Comparison of ENCODE assay signal across 25 cellular contexts in genomic region chr2:37228788-37229187, GRCh38. TPM values are rescaled to one million over a fixed set of nuclear protein-coding genes. Genes with fewer than 3 reads are reported as not detected.
A peak's percentile ranks its signal among the peaks of the same experiment; 100 is the strongest.
DNase-seq lines count a peak whose midpoint lies in the region; ATAC-seq, FAIRE-seq and TF ChIP-seq lines count a peak whose summit lies in the region.
"Had no signal": no experiment of that assay in that cellular context is flagged by ENCODE, and none has a peak within 500 bp of the region (broad histone marks: within the 10 kb centered on the region; RNA-seq: fewer than 3 reads in every experiment).

No MANE protein-coding gene starts in this region.

- ATAC-seq in HepG2 (no peak), right lobe of liver (no peak), K562 (no peak), GM19351 (IDR thresholded peaks at IDR 0.05; ENCODE audit: unreplicated experiment) (no peak), GM18909 (IDR thresholded peaks at IDR 0.05; ENCODE audit: poor library complexity, unreplicated experiment) (no peak)
- ATAC-seq: CD8-positive, alpha-beta T cell; SK-N-SH treated with all-trans-retinoic acid at 6 μM for 48 hours had no signal

- POLR2A ChIA-PET in HepG2 (lab: Yijun Ruan, JAX), result no interaction called here
- POLR2A ChIA-PET in K562 (lab: Yijun Ruan, JAX), result no interaction called here

- peaks cover 2% of the 10 kb centered on the region for H3K9me1 ChIP-seq in K562 (ENCODE audit: control insufficient read depth, insufficient read depth, low read length)

- H2AFZ ChIP-seq in HepG2 (ENCODE audit: low read length) (no peak overlapping the region), K562 (ENCODE audit: low read depth, low read length) (no peak overlapping the region)
- H2AFZ ChIP-seq: GM23248 had no signal

- TF ChIP-seq RAD21 in HepG2 (CRISPR knock-in tag; IDR thresholded peaks at IDR 0.05) (no peak), K562 (CRISPR knock-in tag; conservative IDR thresholded peaks at IDR 0.05 in 1 of 2, IDR thresholded peaks at IDR 0.05 in 1 of 2) (no peak)

- no TSS peak for BruUV-seq in HepG2 (replicated peaks; lab: Mats Ljungman, UMichigan)
- BruUV-seq in K562 (replicated peaks; lab: Mats Ljungman, UMichigan), result no TSS peak

- H3K36me3 ChIP-seq in HepG2 (replicated peaks in 1 of 2; ENCODE audit: control insufficient read depth in 1 of 2, insufficient read depth in 2 of 2, low read length in 2 of 2), result peaks cover 6 to 25% of the 10 kb centered on the region in 2 experiments
- H3K36me3 ChIP-seq in right lobe of liver, result peaks cover 0 to 18% (median 5%) of the 10 kb centered on the region in 4 donors
- peaks cover 48% of the 10 kb centered on the region for H3K36me3 ChIP-seq in MG63
- H3K36me3 ChIP-seq in K562 (ENCODE audit: control insufficient read depth, insufficient read depth, low read length), result peaks cover 52% of the 10 kb centered on the region
- peaks cover 0 to 26% (median 0%) of the 10 kb centered on the region in 3 donors for H3K36me3 ChIP-seq in Peyer's patch

- CTCF ChIA-PET in HepG2 (lab: Yijun Ruan, JAX; ENCODE audit: low intra/inter-chr PET ratio, low total read pairs), result no interaction called here
- CTCF ChIA-PET in K562 (lab: Yijun Ruan, JAX; ENCODE audit: low intra/inter-chr PET ratio), result no interaction called here

- TF ChIP-seq CTCF in HepG2 (CRISPR knock-in tag; IDR thresholded peaks at IDR 0.05) (no peak), right lobe of liver (IDR thresholded peaks at IDR 0.05) (no peak), K562 (IDR thresholded peaks at IDR 0.05 in 2 of 3, conservative IDR thresholded peaks at IDR 0.05 in 1 of 3; ENCODE audit: insufficient read depth in 2 of 3, low read depth in 1 of 3, low read length in 3 of 3) (no peak), Peyer's patch (IDR thresholded peaks at IDR 0.05) (no peak)

- H3K4me3 ChIP-seq in HepG2 (replicated peaks in 1 of 3; ENCODE audit: insufficient read depth in 1 of 3, low read depth in 2 of 3, low read length in 3 of 3) (peak overlapping the region in 1 of 3 experiments; percentile 95; a peak in 2 of 6 replicates), right lobe of liver (no peak overlapping the region), MG63 (peak overlapping the region; percentile 75; the same call in 1 of the 2 replicates), K562 (no peak overlapping the region), Peyer's patch (no peak overlapping the region)

- 95% methylated on average over 3 of the region's 3 CpGs for WGBS in HepG2 (ENCODE audit: low lambda C conversion rate)
- WGBS in right lobe of liver (ENCODE audit: insufficient coverage, low coverage, low lambda C conversion rate, missing lambda C conversion rate), result 95% methylated on average over 3 of the region's 3 CpGs
- 93% methylated on average over 3 of the region's 3 CpGs for WGBS in K562 (ENCODE audit: insufficient coverage, low coverage, missing lambda C conversion rate)

- in situ Hi-C loops in HepG2 (cut with HindIII; ENCODE audit: extremely low pct_ligation_motif_present, low pct_unique_long_range_greater_than_20kb) (loop anchor here (5.0 kb wide), 1 partner anchor 71 kb away; the partner anchor contains the start of gene EIF2AK2), K562 (cut with MboI) (no loop called here)

- H3K4me1 ChIP-seq in HepG2 (ENCODE audit: insufficient read depth, low read length) (peaks cover 70% of the 10 kb centered on the region), right lobe of liver (peaks cover 0 to 18% (median 5%) of the 10 kb centered on the region in 4 donors), K562 (replicated peaks in 1 of 2; ENCODE audit: control insufficient read depth in 2 of 2, insufficient read depth in 2 of 2, low read length in 2 of 2) (peaks cover 7 to 19% of the 10 kb centered on the region in 2 experiments; a peak in 4 of 5 replicates), Peyer's patch (peaks cover 3 to 32% (median 8%) of the 10 kb centered on the region in 4 donors)

- no peaks in the 10 kb centered on the region; a peak in 1 of 5 replicates for H3K27me3 ChIP-seq in HepG2 (ENCODE audit: control insufficient read depth in 1 of 2, insufficient read depth in 2 of 2, low read length in 2 of 2)
- H3K27me3 ChIP-seq in right lobe of liver, result no peaks in the 10 kb centered on the region
- no peaks in the 10 kb centered on the region for H3K27me3 ChIP-seq in MG63
- H3K27me3 ChIP-seq in K562 (ENCODE audit: control insufficient read depth in 2 of 2, insufficient read depth in 2 of 2, low read length in 2 of 2), result no peaks in the 10 kb centered on the region
- H3K27me3 ChIP-seq in Peyer's patch, result no peaks in the 10 kb centered on the region
- H3K27me3 ChIP-seq: BLaER1 had no signal

- H3K4me2 ChIP-seq in HepG2 (ENCODE audit: low read depth, low read length) (peak overlapping the region; percentile 88; the same call in 1 of the 2 replicates), K562 (ENCODE audit: insufficient read depth, low read length) (no peak overlapping the region)

- TF ChIP-seq POLR2A in HepG2 (IDR thresholded peaks at IDR 0.05; ENCODE audit: insufficient read depth in 1 of 2, low read depth in 2 of 2, low read length in 2 of 2) (no peak), right lobe of liver (IDR thresholded peaks at IDR 0.05) (no peak), K562 (conservative IDR thresholded peaks at IDR 0.05) (no peak), Peyer's patch (IDR thresholded peaks at IDR 0.05) (no peak)

- H3K27ac ChIP-seq in HepG2 (ENCODE audit: extremely low read length, insufficient read depth, low read length) (no peak overlapping the region), right lobe of liver (no peak overlapping the region), K562 (ENCODE audit: extremely low read depth, low read depth, low read length) (no peak overlapping the region), Peyer's patch (no peak overlapping the region)
- H3K27ac ChIP-seq: BLaER1, GM23248, RWPE1 had no signal

- H4K20me1 ChIP-seq in HepG2 (ENCODE audit: insufficient read depth, low read length), result peaks cover 22% of the 10 kb centered on the region
- peaks cover 10% of the 10 kb centered on the region; the same call in 1 of the 2 replicates for H4K20me1 ChIP-seq in K562 (replicated peaks; ENCODE audit: control insufficient read depth, insufficient read depth, low read length)

- intact Hi-C loops in HepG2 (cut with micrococcal nuclease; ENCODE audit: unreplicated experiment), result no loop called here
- intact Hi-C loops in right lobe of liver (cut with DNase I), result no loop called here
- intact Hi-C loops in K562 (cut with micrococcal nuclease), result no loop called here

- TF ChIP-seq EP300 in HepG2 (IDR thresholded peaks at IDR 0.05; ENCODE audit: low read depth in 2 of 2, low read length in 2 of 2) (no peak), HepG2 (CRISPR knock-in tag; IDR thresholded peaks at IDR 0.05; ENCODE audit: borderline replicate concordance) (no peak), K562 (IDR thresholded peaks at IDR 0.05; ENCODE audit: low read length) (no peak)

- FAIRE-seq in HepG2 (lab: Jason Lieb, UNC), result no peak
- FAIRE-seq in K562 (lab: Jason Lieb, UNC), result no peak
- FAIRE-seq: A204.1, GM19239 had no signal

- H3K9me3 ChIP-seq in HepG2 (ENCODE audit: low read length), result no peaks in the 10 kb centered on the region
- H3K9me3 ChIP-seq in right lobe of liver, result no peaks in the 10 kb centered on the region
- no peaks in the 10 kb centered on the region for H3K9me3 ChIP-seq in MG63
- H3K9me3 ChIP-seq in K562 (replicated peaks; ENCODE audit: control insufficient read depth, insufficient read depth, low read depth, low read length), result no peaks in the 10 kb centered on the region
- H3K9me3 ChIP-seq in Peyer's patch, result no peaks in the 10 kb centered on the region
- H3K9me3 ChIP-seq: BLaER1 had no signal

- DNase-seq in HepG2 (ENCODE audit: low spot score) (no peak), right lobe of liver (no peak), MG63 (no peak), K562 (ENCODE audit: extremely low read depth in 1 of 4, low spot score in 3 of 4) (no peak), Peyer's patch (no peak)
- DNase-seq: CD8-positive, alpha-beta T cell; DMS79; GM23248; MV-4-11; NCI-H1417; NCI-H187; NCI-H2227 treated with DMSO at 0.1 percent for 48 hours; NCI-H510A treated with DMSO at 0.1 percent for 48 hours; NCI-H774; SIG-M5; T-helper 1 cell had no signal

- peaks cover 92% of the 10 kb centered on the region for H3K79me2 ChIP-seq in HepG2 (ENCODE audit: insufficient read depth, low read length)
- peaks cover 92% of the 10 kb centered on the region for H3K79me2 ChIP-seq in K562 (ENCODE audit: control insufficient read depth, insufficient read depth, low read length)

- H3K9ac ChIP-seq in HepG2 (ENCODE audit: insufficient read depth, low read depth, low read length) (no peak overlapping the region), K562 (ENCODE audit: insufficient read depth in 1 of 2, low read depth in 2 of 2, low read length in 2 of 2) (no peak overlapping the region)

RNA-seq across cellular contexts. Expression of gene CEBPZ, which starts 2.6 kb away (rescaled TPM):
- total RNA-seq in HepG2 (2016; rRNA removed; fragmentation: Illumina TruSeq; extraction: Trizol), result 117 and 182 TPM in 2 replicates
- 8.5 and 11.8 TPM in 2 replicates for total RNA-seq in HepG2 (2016; cell fraction: cytosol; rRNA removed; fragmentation: Illumina TruSeq; extraction: Trizol; ENCODE audit: low read depth)
- total RNA-seq in HepG2 (2016; cell fraction: insoluble cytoplasmic fraction; rRNA removed; fragmentation: Illumina TruSeq; extraction: Trizol), result 114 and 185 TPM in 2 replicates
- 25.5 and 32.8 TPM in 2 replicates for total RNA-seq in HepG2 (2016; cell fraction: membrane; rRNA removed; fragmentation: Illumina TruSeq; extraction: Trizol)
- 68.6 and 73.2 TPM in 2 replicates for total RNA-seq in HepG2 (2016; cell fraction: nucleus; rRNA removed; fragmentation: Illumina TruSeq; extraction: Trizol)
- polyA plus RNA-seq in HepG2 (2011; rRNA removed), result 10.7 and 14.4 TPM in 2 replicates
- polyA plus RNA-seq in HepG2 (2011; cell fraction: cytosol; rRNA removed), result 4.0 and 7.7 TPM in 2 replicates
- polyA plus RNA-seq in HepG2 (2011; cell fraction: nucleus; rRNA removed), result 7.1 and 10.6 TPM in 2 replicates
- polyA plus RNA-seq in HepG2 (2012), result 44.5 and 58.7 TPM in 2 replicates
- 4.6 and 4.7 TPM in 2 replicates for polyA plus RNA-seq in HepG2 (2016; cell fraction: cytosol; fragmentation: Illumina TruSeq; extraction: Trizol; ENCODE audit: low read depth)
- polyA plus RNA-seq in HepG2 (2016; cell fraction: insoluble cytoplasmic fraction; fragmentation: Illumina TruSeq; extraction: Trizol; ENCODE audit: low read depth), result 124 and 132 TPM in 2 replicates
- polyA plus RNA-seq in HepG2 (2016; cell fraction: membrane; fragmentation: Illumina TruSeq; extraction: Trizol; ENCODE audit: low read depth), result 10.1 and 10.4 TPM in 2 replicates
- polyA plus RNA-seq in HepG2 (2016; cell fraction: nucleus; fragmentation: Illumina TruSeq; extraction: Trizol; ENCODE audit: insufficient read depth, low read depth), result 77.9 and 78.7 TPM in 2 replicates
- 8.7 and 17.2 TPM in 2 replicates for polyA minus RNA-seq in HepG2 (2011; rRNA and poly(A)+ RNA removed; ENCODE audit: low replicate concordance)
- polyA minus RNA-seq in HepG2 (2011; cell fraction: cytosol; rRNA and poly(A)+ RNA removed), result 17.0 and 22.0 TPM in 2 replicates
- polyA minus RNA-seq in HepG2 (2011; cell fraction: nucleus; rRNA and poly(A)+ RNA removed), result 54.3 and 66.8 TPM in 2 replicates
- total RNA-seq in right lobe of liver, result 10 to 100 TPM; 13.3 to 29.3 (median 20.0) TPM
- total RNA-seq in MG63 (2014; rRNA removed; shearing (Covaris generic); ENCODE audit: low replicate concordance), result 35.0 and 47.0 TPM in 2 replicates
- 13.4 and 61.1 TPM in 2 replicates for total RNA-seq in K562 (2011; cell fraction: chromatin; rRNA removed; ENCODE audit: low replicate concordance)
- total RNA-seq in K562 (2011; cell fraction: nucleolus; rRNA removed), result 8.3 and 12.1 TPM in 2 replicates
- 13.3 and 14.9 TPM in 2 replicates for total RNA-seq in K562 (2011; cell fraction: nucleoplasm; rRNA removed)
- total RNA-seq in K562 (2014; rRNA removed), result 63.5 and 77.1 TPM in 2 replicates
- 160 and 192 TPM in 2 replicates for total RNA-seq in K562 (2014; rRNA removed; fragmentation: Illumina TruSeq; extraction: Trizol)
- total RNA-seq in K562 (2015; rRNA removed; fragmentation: Illumina TruSeq; extraction: Trizol), result 111 and 118 TPM in 2 replicates
- total RNA-seq in K562 (2021), result 84.9 and 91.4 TPM in 2 replicates
- 30.2 and 49.7 TPM in 2 replicates for polyA plus RNA-seq in K562 (2011; rRNA removed)
- polyA plus RNA-seq in K562 (2011; cell fraction: cytosol; rRNA removed), result 4.9 and 10.4 TPM in 2 replicates
- 11.9 and 15.1 TPM in 2 replicates for polyA plus RNA-seq in K562 (2011; cell fraction: nucleus; rRNA removed)
- 34.5 and 67.0 TPM in 2 replicates for polyA plus RNA-seq in K562 (2012)
- 74.8 and 82.8 TPM in 2 replicates for polyA plus RNA-seq in K562 (2014; fragmentation: Illumina TruSeq; extraction: Trizol)
- polyA plus RNA-seq in K562 (2014; fragmentation: Nextera tagmentation; extraction: Ambion mirVana), result 100 to 1,000 TPM in 1 of 2 experiments, 10 to 100 TPM in 1; 56.5 to 102 TPM
- 63.3 and 68.1 TPM in 2 replicates for polyA plus RNA-seq in K562 (2014; rRNA removed)
- 84.8 and 89.3 TPM in 2 replicates for polyA minus RNA-seq in K562 (2011; rRNA and poly(A)+ RNA removed)
- 21.9 and 29.8 TPM in 2 replicates for polyA minus RNA-seq in K562 (2011; cell fraction: cytosol; rRNA and poly(A)+ RNA removed)
- 25.4 and 50.1 TPM in 2 replicates for polyA minus RNA-seq in K562 (2011; cell fraction: nucleus; rRNA and poly(A)+ RNA removed)
- total RNA-seq in Peyer's patch, result 100 to 1,000 TPM in 1 of 4 donors, 10 to 100 TPM in 3; 21.0 to 104 (median 32.1) TPM

RNA-seq across cellular contexts. Expression of gene NDUFAF7, which starts 2.7 kb away (rescaled TPM):
- total RNA-seq in HepG2 (2016; rRNA removed; fragmentation: Illumina TruSeq; extraction: Trizol) (39.4 and 40.8 TPM in 2 replicates), right lobe of liver (10 to 100 TPM in 3 of 6 experiments, 1 to 10 TPM in 3; 7.5 to 12.5 (median 10.1) TPM), K562 (2014; rRNA removed) (12.9 and 14.9 TPM in 2 replicates), K562 (2014; rRNA removed; fragmentation: Illumina TruSeq; extraction: Trizol) (29.3 and 31.5 TPM in 2 replicates), K562 (2015; rRNA removed; fragmentation: Illumina TruSeq; extraction: Trizol) (23.4 and 23.9 TPM in 2 replicates), K562 (2021) (20.7 and 23.4 TPM in 2 replicates), Peyer's patch (10 to 100 TPM; 16.8 to 39.6 (median 22.0) TPM)
- total RNA-seq in HepG2 (2016; cell fraction: cytosol; rRNA removed; fragmentation: Illumina TruSeq; extraction: Trizol; ENCODE audit: low read depth), result 7.1 and 7.6 TPM in 2 replicates
- 39.2 and 41.9 TPM in 2 replicates for total RNA-seq in HepG2 (2016; cell fraction: insoluble cytoplasmic fraction; rRNA removed; fragmentation: Illumina TruSeq; extraction: Trizol)
- 9.7 and 11.3 TPM in 2 replicates for total RNA-seq in HepG2 (2016; cell fraction: membrane; rRNA removed; fragmentation: Illumina TruSeq; extraction: Trizol)
- total RNA-seq in HepG2 (2016; cell fraction: nucleus; rRNA removed; fragmentation: Illumina TruSeq; extraction: Trizol), result 45.3 and 53.9 TPM in 2 replicates
- polyA plus RNA-seq in HepG2 (2011; rRNA removed) (21.7 and 27.0 TPM in 2 replicates), K562 (2011; rRNA removed) (31.9 and 41.6 TPM in 2 replicates), K562 (2014; fragmentation: Illumina TruSeq; extraction: Trizol) (20.6 and 22.1 TPM in 2 replicates), K562 (2014; fragmentation: Nextera tagmentation; extraction: Ambion mirVana) (10 to 100 TPM; 18.9 to 25.0 TPM), K562 (2014; rRNA removed) (30.1 and 34.3 TPM in 2 replicates)
- 13.0 and 15.5 TPM in 2 replicates for polyA plus RNA-seq in HepG2 (2011; cell fraction: cytosol; rRNA removed)
- 42.2 and 51.9 TPM in 2 replicates for polyA plus RNA-seq in HepG2 (2011; cell fraction: nucleus; rRNA removed)
- 19.3 and 27.2 TPM in 2 replicates for polyA plus RNA-seq in HepG2 (2012)
- polyA plus RNA-seq in HepG2 (2016; cell fraction: cytosol; fragmentation: Illumina TruSeq; extraction: Trizol; ENCODE audit: low read depth), result 4.3 and 4.5 TPM in 2 replicates
- polyA plus RNA-seq in HepG2 (2016; cell fraction: insoluble cytoplasmic fraction; fragmentation: Illumina TruSeq; extraction: Trizol; ENCODE audit: low read depth), result 41.8 and 44.9 TPM in 2 replicates
- 6.0 and 6.1 TPM in 2 replicates for polyA plus RNA-seq in HepG2 (2016; cell fraction: membrane; fragmentation: Illumina TruSeq; extraction: Trizol; ENCODE audit: low read depth)
- 93.4 and 97.1 TPM in 2 replicates for polyA plus RNA-seq in HepG2 (2016; cell fraction: nucleus; fragmentation: Illumina TruSeq; extraction: Trizol; ENCODE audit: insufficient read depth, low read depth)
- 14.2 and 18.9 TPM in 2 replicates for polyA minus RNA-seq in HepG2 (2011; rRNA and poly(A)+ RNA removed; ENCODE audit: low replicate concordance)
- polyA minus RNA-seq in HepG2 (2011; cell fraction: cytosol; rRNA and poly(A)+ RNA removed), result 9.4 and 13.2 TPM in 2 replicates
- 44.5 and 48.5 TPM in 2 replicates for polyA minus RNA-seq in HepG2 (2011; cell fraction: nucleus; rRNA and poly(A)+ RNA removed)
- 15.8 and 27.8 TPM in 2 replicates for total RNA-seq in MG63 (2014; rRNA removed; shearing (Covaris generic); ENCODE audit: low replicate concordance)
- 30.1 and 66.7 TPM in 2 replicates for total RNA-seq in K562 (2011; cell fraction: chromatin; rRNA removed; ENCODE audit: low replicate concordance)
- total RNA-seq in K562 (2011; cell fraction: nucleolus; rRNA removed), result 13.5 and 14.5 TPM in 2 replicates
- 26.2 and 32.9 TPM in 2 replicates for total RNA-seq in K562 (2011; cell fraction: nucleoplasm; rRNA removed)
- 9.5 and 21.3 TPM in 2 replicates for polyA plus RNA-seq in K562 (2011; cell fraction: cytosol; rRNA removed)
- 58.5 and 62.5 TPM in 2 replicates for polyA plus RNA-seq in K562 (2011; cell fraction: nucleus; rRNA removed)
- 11.7 and 12.4 TPM in 2 replicates for polyA plus RNA-seq in K562 (2012)
- 22.2 and 24.5 TPM in 2 replicates for polyA minus RNA-seq in K562 (2011; rRNA and poly(A)+ RNA removed)
- 7.1 and 12.5 TPM in 2 replicates for polyA minus RNA-seq in K562 (2011; cell fraction: cytosol; rRNA and poly(A)+ RNA removed)
- 16.6 and 21.5 TPM in 2 replicates for polyA minus RNA-seq in K562 (2011; cell fraction: nucleus; rRNA and poly(A)+ RNA removed)

RNA-seq across cellular contexts. Expression of gene CEBPZOS, which starts 32.5 kb away (rescaled TPM):
- total RNA-seq in HepG2 (2016; rRNA removed; fragmentation: Illumina TruSeq; extraction: Trizol) (18.6 and 25.6 TPM in 2 replicates), right lobe of liver (10 to 100 TPM; 10.7 to 26.6 (median 18.1) TPM), K562 (2014; rRNA removed) (19.7 and 21.7 TPM in 2 replicates), K562 (2014; rRNA removed; fragmentation: Illumina TruSeq; extraction: Trizol) (41.5 and 46.3 TPM in 2 replicates), K562 (2015; rRNA removed; fragmentation: Illumina TruSeq; extraction: Trizol) (28.5 and 32.1 TPM in 2 replicates), K562 (2021) (48.0 and 48.9 TPM in 2 replicates), Peyer's patch (10 to 100 TPM; 19.3 to 42.1 (median 32.0) TPM)
- 3.5 and 5.6 TPM in 2 replicates for total RNA-seq in HepG2 (2016; cell fraction: cytosol; rRNA removed; fragmentation: Illumina TruSeq; extraction: Trizol; ENCODE audit: low read depth)
- 21.3 and 24.8 TPM in 2 replicates for total RNA-seq in HepG2 (2016; cell fraction: insoluble cytoplasmic fraction; rRNA removed; fragmentation: Illumina TruSeq; extraction: Trizol)
- total RNA-seq in HepG2 (2016; cell fraction: membrane; rRNA removed; fragmentation: Illumina TruSeq; extraction: Trizol), result 11.1 and 12.6 TPM in 2 replicates
- 15.2 and 16.8 TPM in 2 replicates for total RNA-seq in HepG2 (2016; cell fraction: nucleus; rRNA removed; fragmentation: Illumina TruSeq; extraction: Trizol)
- polyA plus RNA-seq in HepG2 (2011; rRNA removed) (39.3 and 44.7 TPM in 2 replicates), K562 (2011; rRNA removed) (48.8 and 53.7 TPM in 2 replicates), K562 (2014; fragmentation: Illumina TruSeq; extraction: Trizol) (46.4 and 59.2 TPM in 2 replicates), K562 (2014; fragmentation: Nextera tagmentation; extraction: Ambion mirVana) (10 to 100 TPM; 28.5 to 64.8 TPM), K562 (2014; rRNA removed) (46.7 and 62.4 TPM in 2 replicates)
- polyA plus RNA-seq in HepG2 (2011; cell fraction: cytosol; rRNA removed), result 24.9 and 37.3 TPM in 2 replicates
- polyA plus RNA-seq in HepG2 (2011; cell fraction: nucleus; rRNA removed), result 13.9 and 20.2 TPM in 2 replicates
- 33.7 and 40.2 TPM in 2 replicates for polyA plus RNA-seq in HepG2 (2012)
- polyA plus RNA-seq in HepG2 (2016; cell fraction: cytosol; fragmentation: Illumina TruSeq; extraction: Trizol; ENCODE audit: low read depth), result 5.9 and 6.2 TPM in 2 replicates
- polyA plus RNA-seq in HepG2 (2016; cell fraction: insoluble cytoplasmic fraction; fragmentation: Illumina TruSeq; extraction: Trizol; ENCODE audit: low read depth), result 38.4 and 41.7 TPM in 2 replicates
- 10.7 and 12.9 TPM in 2 replicates for polyA plus RNA-seq in HepG2 (2016; cell fraction: membrane; fragmentation: Illumina TruSeq; extraction: Trizol; ENCODE audit: low read depth)
- polyA plus RNA-seq in HepG2 (2016; cell fraction: nucleus; fragmentation: Illumina TruSeq; extraction: Trizol; ENCODE audit: insufficient read depth, low read depth), result 40.1 and 43.4 TPM in 2 replicates
- polyA minus RNA-seq in HepG2 (2011; rRNA and poly(A)+ RNA removed; ENCODE audit: low replicate concordance), result 17.6 and 19.0 TPM in 2 replicates
- polyA minus RNA-seq in HepG2 (2011; cell fraction: cytosol; rRNA and poly(A)+ RNA removed), result 16.9 and 17.8 TPM in 2 replicates
- polyA minus RNA-seq in HepG2 (2011; cell fraction: nucleus; rRNA and poly(A)+ RNA removed), result 26.4 and 33.3 TPM in 2 replicates
- 9.1 and 13.3 TPM in 2 replicates for total RNA-seq in MG63 (2014; rRNA removed; shearing (Covaris generic); ENCODE audit: low replicate concordance)
- 12.3 and 36.1 TPM in 2 replicates for total RNA-seq in K562 (2011; cell fraction: chromatin; rRNA removed; ENCODE audit: low replicate concordance)
- 9.2 and 9.7 TPM in 2 replicates for total RNA-seq in K562 (2011; cell fraction: nucleolus; rRNA removed)
- 19.1 and 39.8 TPM in 2 replicates for total RNA-seq in K562 (2011; cell fraction: nucleoplasm; rRNA removed)
- polyA plus RNA-seq in K562 (2011; cell fraction: cytosol; rRNA removed), result 23.3 and 50.1 TPM in 2 replicates
- 16.3 and 20.8 TPM in 2 replicates for polyA plus RNA-seq in K562 (2011; cell fraction: nucleus; rRNA removed)
- polyA plus RNA-seq in K562 (2012), result 31.6 and 62.8 TPM in 2 replicates
- 26.2 and 26.4 TPM in 2 replicates for polyA minus RNA-seq in K562 (2011; rRNA and poly(A)+ RNA removed)
- 9.2 and 17.2 TPM in 2 replicates for polyA minus RNA-seq in K562 (2011; cell fraction: cytosol; rRNA and poly(A)+ RNA removed)
- 6.5 and 10.9 TPM in 2 replicates for polyA minus RNA-seq in K562 (2011; cell fraction: nucleus; rRNA and poly(A)+ RNA removed)

RNA-seq across cellular contexts. Expression of gene SULT6B1, which starts 40.3 kb away (rescaled TPM):
- total RNA-seq in HepG2 (2016; rRNA removed; fragmentation: Illumina TruSeq; extraction: Trizol) (not detected in 2 replicates), right lobe of liver (not detected), K562 (2014; rRNA removed) (not detected in 2 replicates), K562 (2014; rRNA removed; fragmentation: Illumina TruSeq; extraction: Trizol) (not detected in 2 replicates), K562 (2015; rRNA removed; fragmentation: Illumina TruSeq; extraction: Trizol) (not detected in 2 replicates), K562 (2021) (not detected in 2 replicates), Peyer's patch (not detected)
- not detected in 2 replicates for total RNA-seq in HepG2 (2016; cell fraction: cytosol; rRNA removed; fragmentation: Illumina TruSeq; extraction: Trizol; ENCODE audit: low read depth)
- total RNA-seq in HepG2 (2016; cell fraction: insoluble cytoplasmic fraction; rRNA removed; fragmentation: Illumina TruSeq; extraction: Trizol), result not detected in 2 replicates
- total RNA-seq in HepG2 (2016; cell fraction: membrane; rRNA removed; fragmentation: Illumina TruSeq; extraction: Trizol), result not detected in 2 replicates
- not detected in 2 replicates for total RNA-seq in HepG2 (2016; cell fraction: nucleus; rRNA removed; fragmentation: Illumina TruSeq; extraction: Trizol)
- polyA plus RNA-seq in HepG2 (2011; rRNA removed) (not detected in 2 replicates), K562 (2011; rRNA removed) (not detected in 2 replicates), K562 (2014; fragmentation: Illumina TruSeq; extraction: Trizol) (not detected in 2 replicates), K562 (2014; fragmentation: Nextera tagmentation; extraction: Ambion mirVana) (not detected), K562 (2014; rRNA removed) (not detected in 2 replicates)
- not detected in 2 replicates for polyA plus RNA-seq in HepG2 (2011; cell fraction: cytosol; rRNA removed)
- polyA plus RNA-seq in HepG2 (2011; cell fraction: nucleus; rRNA removed), result not detected in 2 replicates
- polyA plus RNA-seq in HepG2 (2012), result not detected in 2 replicates
- polyA plus RNA-seq in HepG2 (2016; cell fraction: cytosol; fragmentation: Illumina TruSeq; extraction: Trizol; ENCODE audit: low read depth), result not detected in 2 replicates
- polyA plus RNA-seq in HepG2 (2016; cell fraction: insoluble cytoplasmic fraction; fragmentation: Illumina TruSeq; extraction: Trizol; ENCODE audit: low read depth), result not detected in 2 replicates
- not detected in 2 replicates for polyA plus RNA-seq in HepG2 (2016; cell fraction: membrane; fragmentation: Illumina TruSeq; extraction: Trizol; ENCODE audit: low read depth)
- polyA plus RNA-seq in HepG2 (2016; cell fraction: nucleus; fragmentation: Illumina TruSeq; extraction: Trizol; ENCODE audit: insufficient read depth, low read depth), result not detected in 2 replicates
- polyA minus RNA-seq in HepG2 (2011; rRNA and poly(A)+ RNA removed; ENCODE audit: low replicate concordance), result not detected in 2 replicates
- polyA minus RNA-seq in HepG2 (2011; cell fraction: cytosol; rRNA and poly(A)+ RNA removed), result not detected in 2 replicates
- not detected in 2 replicates for polyA minus RNA-seq in HepG2 (2011; cell fraction: nucleus; rRNA and poly(A)+ RNA removed)
- not detected in 2 replicates for total RNA-seq in MG63 (2014; rRNA removed; shearing (Covaris generic); ENCODE audit: low replicate concordance)
- not detected in 2 replicates for total RNA-seq in K562 (2011; cell fraction: chromatin; rRNA removed; ENCODE audit: low replicate concordance)
- total RNA-seq in K562 (2011; cell fraction: nucleolus; rRNA removed), result not detected in 2 replicates
- total RNA-seq in K562 (2011; cell fraction: nucleoplasm; rRNA removed), result not detected in 2 replicates
- not detected in 2 replicates for polyA plus RNA-seq in K562 (2011; cell fraction: cytosol; rRNA removed)
- polyA plus RNA-seq in K562 (2011; cell fraction: nucleus; rRNA removed), result not detected in 2 replicates
- polyA plus RNA-seq in K562 (2012), result not detected in 2 replicates
- not detected in 2 replicates for polyA minus RNA-seq in K562 (2011; rRNA and poly(A)+ RNA removed)
- not detected in 2 replicates for polyA minus RNA-seq in K562 (2011; cell fraction: cytosol; rRNA and poly(A)+ RNA removed)
- not detected in 2 replicates for polyA minus RNA-seq in K562 (2011; cell fraction: nucleus; rRNA and poly(A)+ RNA removed)
- total RNA-seq: CD8-positive, alpha-beta T cell; GM23248; LHCN-M2 had no signal
- polyA plus RNA-seq: GM23248, IgD-negative memory B cell had no signal

Comparison
In these comparisons a context has a peak if more than half of its experiments do, and no peak if none do; other contexts are left out.
1. Of the 241 proteins assayed by ChIP-seq in both HepG2 and K562: peak only in HepG2: ZBTB8A; only in K562: none; in both: none; in neither: 240.